In genomic region chr2:86079981-86080911, GRCh38 we compare ENCODE assay signal across 8 cellular contexts. TPM values are rescaled to one million over a fixed set of nuclear protein-coding genes. Genes with fewer than 3 reads are reported as not detected.
DNase-seq lines count a peak whose midpoint lies in the region; ATAC-seq and TF ChIP-seq lines count a peak whose summit lies in the region.

No MANE protein-coding gene starts in this region.

- intact Hi-C loops in left lung (cut with DNase I), result loop anchor here in 1 of 2 donors (5.0 kb wide), 1 partner anchor 253 kb away; no protein-coding TSS in a partner anchor

- no peak for DNase-seq in AG09309 (ENCODE audit: low read depth)
- peak; percentile 60 for DNase-seq in NCI-H2196 (lab: John Stamatoyannopoulos, UW; ENCODE audit: unreplicated experiment)
- DNase-seq in activated CD4-positive, alpha-beta T cell treated with anti-CD3 and anti-CD28 coated beads for 24 hours (ENCODE audit: low read depth in 2 of 2), result peak; percentile 57 to 67
- peak; percentile 80 for DNase-seq in cerebellar cortex (ENCODE audit: low spot score)
- peak; percentile 86 to 92 for DNase-seq in left lung
- peak; percentile 53 to 62 (median 55) for DNase-seq in stimulated activated CD4-positive, alpha-beta T cell treated with anti-CD3 and anti-CD28 coated beads, TNF-alpha, amount 100 ng/mL, for 1 hour (ENCODE audit: low read depth in 3 of 3, low spot score in 1 of 3)

- H3K4me1 ChIP-seq in left lung, result peaks cover 0 to 16% of the 10 kb centered on the region in 2 donors

- ATAC-seq in GM18519 (IDR thresholded peaks at IDR 0.05; ENCODE audit: low FRiP score, unreplicated experiment) (peak; percentile 45), HG03039 (IDR thresholded peaks at IDR 0.05; ENCODE audit: unreplicated experiment) (peak; percentile 69), left lung (peak; percentile 92)

- H3K27ac ChIP-seq in left lung, result peak overlapping the region in 1 of 2 donors; percentile 5

- TF ChIP-seq CTCF in AG09309 (IDR thresholded peaks at IDR 0.05; ENCODE audit: control insufficient read depth, insufficient read depth, low read depth, low read length, missing control alignments) (peak; percentile 93), left lung (IDR thresholded peaks at IDR 0.05) (peak; percentile 62 to 78)

- peaks cover 0 to 67% of the 10 kb centered on the region in 2 donors for H3K36me3 ChIP-seq in left lung

- H3K27me3 ChIP-seq in left lung, result no peaks in the 10 kb centered on the region

- no peaks in the 10 kb centered on the region for H3K9me3 ChIP-seq in left lung

- H3K4me3 ChIP-seq in AG09309 (ENCODE audit: control insufficient read depth, low read depth, low read length) (no peak overlapping the region), left lung (no peak overlapping the region)

RNA-seq across cellular contexts. Expression of gene POLR1A, which starts 25.4 kb away (rescaled TPM):
- total RNA-seq in left lung, result 10 to 100 TPM; 26.8 to 34.7 TPM

RNA-seq across cellular contexts. Expression of gene PTCD3, which starts 25.8 kb away (rescaled TPM):
- total RNA-seq in left lung, result 10 to 100 TPM; 76.8 to 80.5 TPM
